Comparison of ENCODE assay signal across 11 cellular contexts in the genomic region with DNA sequence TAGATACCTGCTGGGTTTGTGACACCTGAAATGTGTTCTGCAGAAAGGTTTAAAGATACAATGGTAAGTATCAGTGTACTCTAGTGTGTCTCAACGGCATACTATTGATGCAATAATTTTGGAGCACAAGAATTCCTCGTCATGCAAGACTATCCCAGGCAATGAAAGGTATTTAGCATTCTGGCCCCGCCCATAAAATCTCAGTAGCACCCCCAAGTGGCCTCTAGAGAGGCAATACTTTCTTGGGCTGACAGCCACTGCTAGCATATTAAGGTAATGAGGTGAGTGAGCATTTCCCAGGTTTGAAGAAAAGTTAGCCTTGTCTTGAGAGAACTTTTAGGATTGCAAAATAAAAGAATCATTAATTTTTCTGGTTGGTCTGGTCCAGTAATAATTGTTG. TPM values are rescaled to one million over a fixed set of nuclear protein-coding genes. Genes with fewer than 3 reads are reported as not detected.
DNase-seq lines count a peak whose midpoint lies in the region; ATAC-seq and TF ChIP-seq lines count a peak whose summit lies in the region.
"Had no signal": no experiment of that assay in that cellular context is flagged by ENCODE, and none has a peak within 500 bp of the region (broad histone marks: within the 10 kb centered on the region; RNA-seq: fewer than 3 reads in every experiment).

No MANE protein-coding gene starts in this region.

- POLR2A ChIA-PET in Caco-2 (lab: Charles Lee), result no interaction called here

- no peak overlapping the region for H3K27ac Mint-ChIP-seq in Caco-2 (ENCODE audit: unreplicated experiment)
- H3K27ac Mint-ChIP-seq in activated T-helper 2 cell treated with anti-CD3 and anti-CD28 coated beads, Interferon-gamma antibody, Interleukin-2, Interleukin-4, amounts not matched to agents 10 μg/mL and 5 μg/mL and 100 μg/mL, durations not matched to agents 14 hours and 24 hours and 36 hours, result no peak overlapping the region

- no peaks in the 10 kb centered on the region; the same call in 1 of the 2 replicates for H3K36me3 ChIP-seq in Caco-2 (ENCODE audit: control insufficient read depth, insufficient read depth, low read length)
- no peaks in the 10 kb centered on the region for H3K36me3 ChIP-seq in SK-N-MC (ENCODE audit: insufficient read depth, low read length)
- peaks cover 0 to 5% of the 10 kb centered on the region in 2 donors for H3K36me3 ChIP-seq in ascending aorta

- no peaks in the 10 kb centered on the region for H3K9me3 Mint-ChIP-seq in Caco-2 (ENCODE audit: unreplicated experiment)
- H3K9me3 Mint-ChIP-seq in activated T-helper 2 cell treated with anti-CD3 and anti-CD28 coated beads, Interferon-gamma antibody, Interleukin-2, Interleukin-4, amounts not matched to agents 10 μg/mL and 5 μg/mL and 100 μg/mL, durations not matched to agents 14 hours and 24 hours and 36 hours, result no peaks in the 10 kb centered on the region

- H3K9me3 ChIP-seq in Caco-2, result no peaks in the 10 kb centered on the region
- no peaks in the 10 kb centered on the region for H3K9me3 ChIP-seq in SK-N-MC (ENCODE audit: low read depth, low read length)
- H3K9me3 ChIP-seq in ascending aorta, result no peaks in the 10 kb centered on the region

- peak in 1 of 2 experiments; percentile 26 for TF ChIP-seq CTCF in Caco-2 (IDR thresholded peaks at IDR 0.05; ENCODE audit: insufficient read depth in 1 of 2, low read depth in 1 of 2, low read length in 1 of 2, severe bottlenecking in 1 of 2, unreplicated experiment in 1 of 2)
- TF ChIP-seq CTCF in ascending aorta (IDR thresholded peaks at IDR 0.05), result no peak

- H3K4me1 ChIP-seq in Caco-2, result peaks cover 21% of the 10 kb centered on the region
- H3K4me1 ChIP-seq in ascending aorta, result no peaks in the 10 kb centered on the region

- H3K27ac ChIP-seq in SK-N-MC, result peak overlapping the region; percentile 25; the same call in 1 of the 2 replicates
- no peak overlapping the region for H3K27ac ChIP-seq in ascending aorta
- H3K27ac ChIP-seq: epithelial cell of prostate had no signal

- ATAC-seq in GM19395 (IDR thresholded peaks at IDR 0.05; ENCODE audit: unreplicated experiment), result peak; percentile 45
- ATAC-seq in HG02678 (IDR thresholded peaks at IDR 0.05; ENCODE audit: unreplicated experiment), result no peak
- ATAC-seq: activated CD4-positive, CD25-positive, alpha-beta regulatory T cell treated with anti-CD3 and anti-CD28 coated beads, Interleukin-2, amount 50 U/mL, for 24 hours had no signal

- H3K27me3 ChIP-seq in Caco-2 (replicated peaks; ENCODE audit: control insufficient read depth, insufficient read depth, low read length) (no peaks in the 10 kb centered on the region), ascending aorta (no peaks in the 10 kb centered on the region)

- no peaks in the 10 kb centered on the region for H3K27me3 Mint-ChIP-seq in Caco-2 (ENCODE audit: insufficient read depth, unreplicated experiment)
- no peaks in the 10 kb centered on the region for H3K27me3 Mint-ChIP-seq in activated T-helper 2 cell treated with anti-CD3 and anti-CD28 coated beads, Interferon-gamma antibody, Interleukin-2, Interleukin-4, amounts not matched to agents 10 μg/mL and 5 μg/mL and 100 μg/mL, durations not matched to agents 14 hours and 24 hours and 36 hours (ENCODE audit: low read depth)

- no peak overlapping the region for H3K4me3 ChIP-seq in Caco-2 (ENCODE audit: low read depth, low read length)
- H3K4me3 ChIP-seq in SK-N-MC, result no peak overlapping the region; the same call in 1 of the 2 replicates
- no peak overlapping the region for H3K4me3 ChIP-seq in ascending aorta

- no peaks in the 10 kb centered on the region for H3K4me1 Mint-ChIP-seq in Caco-2 (ENCODE audit: low read depth, unreplicated experiment)
- peaks cover 2% of the 10 kb centered on the region for H3K4me1 Mint-ChIP-seq in activated T-helper 2 cell treated with anti-CD3 and anti-CD28 coated beads, Interferon-gamma antibody, Interleukin-2, Interleukin-4, amounts not matched to agents 10 μg/mL and 5 μg/mL and 100 μg/mL, durations not matched to agents 14 hours and 24 hours and 36 hours (ENCODE audit: low read depth)

- H3K36me3 Mint-ChIP-seq in Caco-2 (ENCODE audit: insufficient read depth, unreplicated experiment), result peaks cover 4% of the 10 kb centered on the region
- peaks cover 32% of the 10 kb centered on the region for H3K36me3 Mint-ChIP-seq in activated T-helper 2 cell treated with anti-CD3 and anti-CD28 coated beads, Interferon-gamma antibody, Interleukin-2, Interleukin-4, amounts not matched to agents 10 μg/mL and 5 μg/mL and 100 μg/mL, durations not matched to agents 14 hours and 24 hours and 36 hours (ENCODE audit: low read depth)

- no peak overlapping the region for H3K9ac ChIP-seq in SK-N-MC (ENCODE audit: insufficient read length)

- BruUV-seq in Caco-2 (replicated peaks; lab: Mats Ljungman, UMichigan), result TSS peak; percentile 4

- DNase-seq in Caco-2 (peak; percentile 43 to 55), SK-N-MC (ENCODE audit: low read depth, low spot score) (no peak), kidney tubule cell (ENCODE audit: low spot score) (peak; percentile 58), SIG-M5 (lab: John Stamatoyannopoulos, UW) (no peak), ascending aorta (ENCODE audit: low spot score in 2 of 2) (no peak)
- no peak for DNase-seq in activated T-helper 2 cell treated with anti-CD3 and anti-CD28 coated beads, Interferon-gamma antibody, Interleukin-2, Interleukin-4, amounts not matched to agents 10 μg/mL and 5 μg/mL and 100 μg/mL, durations not matched to agents 14 hours and 24 hours and 36 hours (ENCODE audit: low spot score)
- DNase-seq: KG1 had no signal

- CTCF ChIA-PET in Caco-2 (lab: Charles Lee), result interaction anchor here (1.8 kb wide), 1 partner anchor 130 kb away, joined by 6 read pairs; no protein-coding TSS in a partner anchor

- H3K4me3 Mint-ChIP-seq in Caco-2 (ENCODE audit: unreplicated experiment), result no peak overlapping the region
- H3K4me3 Mint-ChIP-seq in activated T-helper 2 cell treated with anti-CD3 and anti-CD28 coated beads, Interferon-gamma antibody, Interleukin-2, Interleukin-4, amounts not matched to agents 10 μg/mL and 5 μg/mL and 100 μg/mL, durations not matched to agents 14 hours and 24 hours and 36 hours (ENCODE audit: low read depth), result no peak overlapping the region

- intact Hi-C loops in Caco-2 (cut with micrococcal nuclease; ENCODE audit: unreplicated experiment) (loop anchor here (5.0 kb wide), 1 partner anchor 128 kb away; no protein-coding TSS in a partner anchor), ascending aorta (cut with DNase I) (no loop called here)
- intact Hi-C loops in activated T-helper 2 cell treated with anti-CD3 and anti-CD28 coated beads, Interferon-gamma antibody, Interleukin-2, Interleukin-4, amounts not matched to agents 10 μg/mL and 5 μg/mL and 100 μg/mL, durations not matched to agents 14 hours and 24 hours and 36 hours (cut with micrococcal nuclease), result no loop called here

RNA-seq across cellular contexts. Expression of a gene that starts 24.0 kb away (rescaled TPM):
- total RNA-seq in Caco-2 (2022) (14.8 TPM in 2 replicates), ascending aorta (23.2 TPM)
- total RNA-seq in activated T-helper 2 cell treated with anti-CD3 and anti-CD28 coated beads, Interferon-gamma antibody, Interleukin-2, Interleukin-4, amounts not matched to agents 10 μg/mL and 5 μg/mL and 100 μg/mL, durations not matched to agents 14 hours and 24 hours and 36 hours, result 24.2 and 24.9 TPM in 2 replicates

Comparison
In these comparisons a context has a peak if more than half of its experiments do, and no peak if none do; other contexts are left out.
1. DNase-seq: peak in Caco-2 (2 of 2) and kidney tubule cell (single experiment); none in SK-N-MC (single experiment), SIG-M5 (single experiment), activated T-helper 2 cell treated with anti-CD3 and anti-CD28 coated beads, Interferon-gamma antibody, Interleukin-2, Interleukin-4, amounts not matched to agents 10 μg/mL and 5 μg/mL and 100 μg/mL, durations not matched to agents 14 hours and 24 hours and 36 hours (single experiment) and ascending aorta (0 of 2).